ENCODE assay signal across 19 cellular contexts in the genomic region with DNA sequence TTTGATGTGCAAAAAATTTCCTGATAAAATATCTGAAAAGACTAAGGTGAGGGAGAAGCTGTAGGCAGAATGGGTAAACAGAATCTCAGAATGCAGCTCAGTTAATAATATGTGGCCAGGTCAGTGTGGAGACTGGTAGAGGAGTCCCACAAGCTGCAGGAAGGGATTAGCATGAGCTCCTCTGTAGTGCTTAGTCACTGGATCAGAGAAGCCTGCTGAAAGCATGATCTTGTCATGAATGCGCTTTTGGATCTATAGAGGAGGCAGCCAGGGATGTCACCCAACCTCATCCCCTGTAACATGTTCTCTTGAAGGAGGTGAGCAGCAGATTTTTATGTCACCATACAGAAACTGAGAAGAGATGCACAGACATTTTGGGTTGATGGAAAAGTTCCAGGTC.
A peak's percentile ranks its signal among the peaks of the same experiment; 100 is the strongest.
DNase-seq lines count a peak whose midpoint lies in the region; ATAC-seq and TF ChIP-seq lines count a peak whose summit lies in the region.
"Had no signal": no experiment of that assay in that cellular context is flagged by ENCODE, and none has a peak within 500 bp of the region (broad histone marks: within the 10 kb centered on the region; RNA-seq: fewer than 3 reads in every experiment).

No MANE protein-coding gene starts in this region.

- H3K4me1 Mint-ChIP-seq in MCF 10A (ENCODE audit: insufficient read depth, unreplicated experiment) (no peaks in the 10 kb centered on the region), neural crest cell (no peaks in the 10 kb centered on the region)
- H3K4me1 Mint-ChIP-seq in naive thymus-derived CD8-positive, alpha-beta T cell, result no peaks in the 10 kb centered on the region
- H3K4me1 Mint-ChIP-seq: T-cell had no signal

- no peak overlapping the region for H3K27ac Mint-ChIP-seq in MCF 10A (ENCODE audit: low read depth, unreplicated experiment)
- peak overlapping the region; percentile 59 for H3K27ac Mint-ChIP-seq in neural crest cell (ENCODE audit: unreplicated experiment)
- no peak overlapping the region for H3K27ac Mint-ChIP-seq in naive thymus-derived CD8-positive, alpha-beta T cell
- H3K27ac Mint-ChIP-seq: T-cell had no signal

- DNase-seq in mammary epithelial cell, result no peak
- DNase-seq in MCF 10A (ENCODE audit: unreplicated experiment), result no peak
- peak; percentile 61 for DNase-seq in WERI-Rb-1
- no peak for DNase-seq in neural crest cell (ENCODE audit: low read depth, low spot score)
- no peak for DNase-seq in NCI-H2029 treated with DMSO at 0.1 percent for 48 hours (lab: John Stamatoyannopoulos, UW)
- DNase-seq in epidermal melanocyte (ENCODE audit: insufficient read length, low spot score), result no peak
- no peak for DNase-seq in naive thymus-derived CD8-positive, alpha-beta T cell
- DNase-seq: Calu3, Karpas-422, NCI-H1092 treated with DMSO at 0.1 percent for 48 hours, NCI-H1436, NCI-H187, NCI-H2107, NCI-H446 treated with DMSO at 0.1 percent for 48 hours, NCI-H526, OCI-M1, Peyer's patch, SJCRH30, T-cell had no signal

- no peaks in the 10 kb centered on the region for H3K27me3 Mint-ChIP-seq in MCF 10A (ENCODE audit: insufficient read depth, unreplicated experiment)
- no peaks in the 10 kb centered on the region for H3K27me3 Mint-ChIP-seq in neural crest cell (ENCODE audit: low read depth)
- no peaks in the 10 kb centered on the region for H3K27me3 Mint-ChIP-seq in naive thymus-derived CD8-positive, alpha-beta T cell
- H3K27me3 Mint-ChIP-seq: T-cell had no signal

- H3K4me1 ChIP-seq in mammary epithelial cell (ENCODE audit: insufficient read depth, low read length), result no peaks in the 10 kb centered on the region
- H3K4me1 ChIP-seq: Peyer's patch, SJCRH30 had no signal

- H3K9me3 ChIP-seq in mammary epithelial cell (replicated peaks; ENCODE audit: insufficient read depth, low read length) (no peaks in the 10 kb centered on the region), WERI-Rb-1 (ENCODE audit: severe bottlenecking) (no peaks in the 10 kb centered on the region)
- H3K9me3 ChIP-seq: Peyer's patch, SJCRH30 had no signal

- BruUV-seq in mammary epithelial cell (replicated peaks; lab: Mats Ljungman, UMichigan) (no TSS peak), MCF 10A (replicated peaks; lab: Mats Ljungman, UMichigan) (no TSS peak)

- CTCF ChIA-PET in mammary epithelial cell (lab: Charles Lee; ENCODE audit: low non-redundant PET), result no interaction called here
- CTCF ChIA-PET in MCF 10A (lab: Yijun Ruan, JAX), result interaction anchor here (0.5 kb wide), 1 partner anchor 42 kb away, joined by 3 read pairs; no protein-coding TSS in a partner anchor

- no peak overlapping the region for H3K4me2 ChIP-seq in mammary epithelial cell (ENCODE audit: insufficient read depth, low read depth, low read length)

- POLR2A ChIA-PET in MCF 10A (lab: Yijun Ruan, JAX), result no interaction called here
- POLR2A ChIA-PET in naive thymus-derived CD8-positive, alpha-beta T cell (lab: Charles Lee), result no interaction called here

- no peaks in the 10 kb centered on the region for H4K20me1 ChIP-seq in mammary epithelial cell (ENCODE audit: insufficient read depth, low read length)

- H3K27me3 ChIP-seq in mammary epithelial cell (ENCODE audit: insufficient read depth, low read length), result no peaks in the 10 kb centered on the region
- H3K27me3 ChIP-seq in WERI-Rb-1 (ENCODE audit: insufficient read depth, low read depth, severe bottlenecking), result no peaks in the 10 kb centered on the region
- H3K27me3 ChIP-seq: Peyer's patch, SJCRH30 had no signal

- in situ Hi-C loops in mammary epithelial cell (cut with MboI; ENCODE audit: low sequenced_read_pairs in 2 of 2), result no loop called here

- H3K36me3 ChIP-seq in mammary epithelial cell (ENCODE audit: insufficient read depth, low read length) (no peaks in the 10 kb centered on the region), WERI-Rb-1 (no peaks in the 10 kb centered on the region)
- H3K36me3 ChIP-seq: Peyer's patch, SJCRH30 had no signal

- no peak for ATAC-seq in naive thymus-derived CD8-positive, alpha-beta T cell
- ATAC-seq: T-cell had no signal

- no peak overlapping the region for H3K9ac ChIP-seq in mammary epithelial cell (ENCODE audit: insufficient read depth, low read length)

- TF ChIP-seq CTCF in mammary epithelial cell (conservative IDR thresholded peaks at IDR 0.05 in 1 of 2, IDR thresholded peaks at IDR 0.05 in 1 of 2; ENCODE audit: extremely low read depth in 1 of 2, insufficient read depth in 1 of 2, low read depth in 1 of 2, low read length in 2 of 2), result no peak
- no peak for TF ChIP-seq CTCF in MCF 10A (IDR thresholded peaks at IDR 0.05; ENCODE audit: unreplicated experiment)
- no peak for TF ChIP-seq CTCF in WERI-Rb-1 (IDR thresholded peaks at IDR 0.05; ENCODE audit: low read depth, low read length)
- no peak for TF ChIP-seq CTCF in neural crest cell (conservative IDR thresholded peaks at IDR 0.05)

- 100% methylated on average over 1 of the region's 1 CpG for WGBS in mammary epithelial cell (ENCODE audit: low coverage, missing lambda C conversion rate)

- peak overlapping the region; percentile 39 for H2AFZ ChIP-seq in mammary epithelial cell (ENCODE audit: low read depth, low read length)

- H3K79me2 ChIP-seq in mammary epithelial cell (ENCODE audit: insufficient read depth, low read length), result no peaks in the 10 kb centered on the region

- intact Hi-C loops in mammary epithelial cell (cut with micrococcal nuclease) (no loop called here), MCF 10A (cut with micrococcal nuclease) (no loop called here)

- H3K9me3 Mint-ChIP-seq in MCF 10A (ENCODE audit: unreplicated experiment) (no peaks in the 10 kb centered on the region), neural crest cell (no peaks in the 10 kb centered on the region)
- peaks cover 0 to 13% (median 2%) of the 10 kb centered on the region in 9 donors for H3K9me3 Mint-ChIP-seq in naive thymus-derived CD8-positive, alpha-beta T cell

- H3K36me3 Mint-ChIP-seq in MCF 10A (ENCODE audit: insufficient read depth, unreplicated experiment) (no peaks in the 10 kb centered on the region), neural crest cell (ENCODE audit: low read depth) (no peaks in the 10 kb centered on the region)
- no peaks in the 10 kb centered on the region for H3K36me3 Mint-ChIP-seq in naive thymus-derived CD8-positive, alpha-beta T cell
- H3K36me3 Mint-ChIP-seq: T-cell had no signal

- H3K4me3 Mint-ChIP-seq in MCF 10A (ENCODE audit: unreplicated experiment) (no peak overlapping the region), neural crest cell (no peak overlapping the region)
- H3K4me3 Mint-ChIP-seq in naive thymus-derived CD8-positive, alpha-beta T cell, result no peak overlapping the region
- H3K4me3 Mint-ChIP-seq: T-cell had no signal

- H3K4me3 ChIP-seq in mammary epithelial cell (replicated peaks in 1 of 3; ENCODE audit: insufficient read depth in 1 of 3, low read depth in 2 of 3, low read length in 3 of 3), result no peak overlapping the region
- no peak overlapping the region for H3K4me3 ChIP-seq in WERI-Rb-1 (ENCODE audit: low read depth, low read length)
- H3K4me3 ChIP-seq: Peyer's patch, SJCRH30 had no signal

- H3K27ac ChIP-seq in mammary epithelial cell (ENCODE audit: insufficient read depth, low read depth, low read length) (no peak overlapping the region), WERI-Rb-1 (no peak overlapping the region)
- H3K27ac ChIP-seq: Peyer's patch, SJCRH30 had no signal

- dilution Hi-C loops in mammary epithelial cell (cut with HindIII; ENCODE audit: low sequenced_read_pairs), result no loop called here
